1 cellular context compared by ENCODE assay signal in genomic region chr22:37186228-37186996, GRCh38.
TF ChIP-seq lines count a peak whose summit lies in the region.

No MANE protein-coding gene starts in this region.

TF ChIP-seq in GM12878, 131 proteins besides CTCF, POLR2A, EP300 and RAD21:
- peak; percentile 47; the same call in 1 of the 2 replicates for TF ChIP-seq NFYA (IDR thresholded peaks at IDR 0.05; ENCODE audit: borderline replicate concordance, low read depth, low read length)
- TF ChIP-seq GATAD2B (conservative IDR thresholded peaks at IDR 0.05; ENCODE audit: low read depth): no peak
- TF ChIP-seq KDM1A (IDR thresholded peaks at IDR 0.05; ENCODE audit: borderline replicate concordance): no peak
- peak; percentile 99 for TF ChIP-seq PKNOX1 (IDR thresholded peaks at IDR 0.05)
- TF ChIP-seq JUNB (IDR thresholded peaks at IDR 0.05): no peak
- peak; percentile 70 for TF ChIP-seq FOS (IDR thresholded peaks at IDR 0.05; ENCODE audit: borderline replicate concordance, extremely low read depth, insufficient read length)
- TF ChIP-seq CHD2 (IDR thresholded peaks at IDR 0.05; ENCODE audit: borderline replicate concordance, low read depth, low read length): peak; percentile 83
- TF ChIP-seq GABPA (IDR thresholded peaks at IDR 0.05; ENCODE audit: low read depth): no peak
- TF ChIP-seq IRF3 (IDR thresholded peaks at IDR 0.05): peak; percentile 73; the same call in 1 of the 2 replicates
- TF ChIP-seq E2F4 (IDR thresholded peaks at IDR 0.05; ENCODE audit: low read depth, low read length): peak; percentile 88
- peak; percentile 83 for TF ChIP-seq DPF2 (IDR thresholded peaks at IDR 0.05)
- peak; percentile 95 for TF ChIP-seq SP1 (IDR thresholded peaks at IDR 0.05; ENCODE audit: low read depth, low read length)
- no peak for TF ChIP-seq PAX8 (IDR thresholded peaks at IDR 0.05)
- TF ChIP-seq, protein P1, sequence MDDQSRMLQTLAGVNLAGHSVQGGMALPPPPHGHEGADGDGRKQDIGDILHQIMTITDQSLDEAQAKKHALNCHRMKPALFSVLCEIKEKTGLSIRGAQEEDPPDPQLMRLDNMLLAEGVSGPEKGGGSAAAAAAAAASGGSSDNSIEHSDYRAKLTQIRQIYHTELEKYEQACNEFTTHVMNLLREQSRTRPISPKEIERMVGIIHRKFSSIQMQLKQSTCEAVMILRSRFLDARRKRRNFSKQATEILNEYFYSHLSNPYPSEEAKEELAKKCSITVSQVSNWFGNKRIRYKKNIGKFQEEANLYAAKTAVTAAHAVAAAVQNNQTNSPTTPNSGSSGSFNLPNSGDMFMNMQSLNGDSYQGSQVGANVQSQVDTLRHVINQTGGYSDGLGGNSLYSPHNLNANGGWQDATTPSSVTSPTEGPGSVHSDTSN (IDR thresholded peaks at IDR 0.05; ENCODE audit: insufficient replicate concordance, low read depth, low read length): peak; percentile 98
- no peak for TF ChIP-seq SREBF1 (IDR thresholded peaks at IDR 0.05; ENCODE audit: low read length)
TF ChIP-seq in GM12878: peak in this region for 9.
